Comparison of ENCODE assay signal across 11 cellular contexts in genomic region chr3:87225659-87226058, GRCh38. TPM values are rescaled to one million over a fixed set of nuclear protein-coding genes. Genes with fewer than 3 reads are reported as not detected.
DNase-seq lines count a peak whose midpoint lies in the region; ATAC-seq lines count a peak whose summit lies in the region.
"Had no signal": no experiment of that assay in that cellular context is flagged by ENCODE, and none has a peak within 500 bp of the region (broad histone marks: within the 10 kb centered on the region; RNA-seq: fewer than 3 reads in every experiment).

No MANE protein-coding gene starts in this region.

- H2AFZ ChIP-seq in neuronal stem cell (ENCODE audit: low read length), result peak overlapping the region; percentile 39

- no peak overlapping the region for H3K23ac ChIP-seq in neuronal stem cell (ENCODE audit: low read depth, low read length, poor library complexity)

- no peak overlapping the region for H2BK120ac ChIP-seq in neuronal stem cell (ENCODE audit: low read depth, low read length)

- no peaks in the 10 kb centered on the region for H3K9me3 ChIP-seq in neuronal stem cell (replicated peaks in 1 of 2; ENCODE audit: control insufficient read depth in 2 of 2, insufficient read depth in 1 of 2, low read depth in 1 of 2, low read length in 2 of 2)
- H3K9me3 ChIP-seq: gastroesophageal sphincter had no signal

- no CpG with 5 or more reads among the region's 5 CpGs for WGBS in neuronal stem cell (ENCODE audit: extremely low coverage in 2 of 2, insufficient read length in 2 of 2, insufficient replicate concordance in 1 of 2), 2 donors

- H3K4ac ChIP-seq in neuronal stem cell (ENCODE audit: low read length), result no peak overlapping the region

- ATAC-seq in HG03354 (IDR thresholded peaks at IDR 0.05; ENCODE audit: poor library complexity, severe bottlenecking, unreplicated experiment) (no peak), HG03442 (IDR thresholded peaks at IDR 0.05; ENCODE audit: unreplicated experiment) (no peak)
- ATAC-seq: activated CD4-positive, CD25-positive, alpha-beta regulatory T cell treated with anti-CD3 and anti-CD28 coated beads, Interleukin-2, amount 50 U/mL, for 24 hours; gastroesophageal sphincter had no signal

- H3K4me3 ChIP-seq in neuronal stem cell (ENCODE audit: low read length in 2 of 2), result no peak overlapping the region

- peaks cover 2% of the 10 kb centered on the region for H3K79me1 ChIP-seq in neuronal stem cell (ENCODE audit: low read depth, low read length)

- no peak overlapping the region for H3K14ac ChIP-seq in neuronal stem cell (ENCODE audit: low read length)

- no peak overlapping the region for H3K18ac ChIP-seq in neuronal stem cell (ENCODE audit: low read length)

- no peak overlapping the region for H2AK5ac ChIP-seq in neuronal stem cell (ENCODE audit: low read depth, low read length)

- no peak overlapping the region for H3K27ac ChIP-seq in neuronal stem cell (replicated peaks; ENCODE audit: low read length)
- H3K27ac ChIP-seq: KMS-11 had no signal

- no peaks in the 10 kb centered on the region for H3K36me3 ChIP-seq in neuronal stem cell (replicated peaks in 1 of 2; ENCODE audit: control insufficient read depth in 2 of 2, insufficient read depth in 2 of 2, low read length in 2 of 2)
- H3K36me3 ChIP-seq: gastroesophageal sphincter had no signal

- H3K27me3 ChIP-seq in neuronal stem cell (ENCODE audit: control insufficient read depth in 3 of 3, insufficient read depth in 3 of 3, low read depth in 1 of 3, low read length in 3 of 3), result peaks cover 0 to 41% (median 0%) of the 10 kb centered on the region in 3 experiments
- H3K27me3 ChIP-seq: gastroesophageal sphincter had no signal

- peak; percentile 0 for DNase-seq in NCI-H1694 treated with DMSO at 0.1 percent for 48 hours (lab: John Stamatoyannopoulos, UW)
- no peak for DNase-seq in NCI-H1694 (lab: John Stamatoyannopoulos, UW)
- DNase-seq in NCI-H146 (lab: John Stamatoyannopoulos, UW), result peak; percentile 62
- DNase-seq in cerebellar cortex (ENCODE audit: low spot score), result peak; percentile 46
- DNase-seq in neuronal stem cell (ENCODE audit: low spot score), result no peak
- DNase-seq in stimulated activated CD4-positive, alpha-beta T cell treated with anti-CD3 and anti-CD28 coated beads, Interleukin-12 subunit alpha, Interleukin-12 subunit beta, amount 100 ng/mL, for 4 hours, result no peak

- no peak overlapping the region for H3K9ac ChIP-seq in neuronal stem cell (ENCODE audit: low read depth, low read length, poor library complexity)
- H3K9ac ChIP-seq: KMS-11 had no signal

- no peak overlapping the region for H2BK5ac ChIP-seq in neuronal stem cell (ENCODE audit: low read length)

- H4K8ac ChIP-seq in neuronal stem cell (ENCODE audit: low read depth, low read length), result no peak overlapping the region

- no peak overlapping the region for H4K91ac ChIP-seq in neuronal stem cell (ENCODE audit: low read depth, low read length, poor library complexity)

- H3K4me2 ChIP-seq in neuronal stem cell (ENCODE audit: insufficient read depth, low read length, poor library complexity, severe bottlenecking), result no peak overlapping the region

- no peak overlapping the region for H2BK15ac ChIP-seq in neuronal stem cell (ENCODE audit: low read length)

- peaks cover 0 to 6% of the 10 kb centered on the region in 2 donors for H3K4me1 ChIP-seq in neuronal stem cell (ENCODE audit: control insufficient read depth in 2 of 2, insufficient read depth in 1 of 2, low read depth in 1 of 2, low read length in 2 of 2)

- no peak overlapping the region for H2BK12ac ChIP-seq in neuronal stem cell (ENCODE audit: low read length)

RNA-seq across cellular contexts. Expression of gene CHMP2B, which starts 1.4 kb away (rescaled TPM):
- 47.5 TPM for polyA plus RNA-seq in neuronal stem cell (2013, experiment 1 of 2)
- polyA plus RNA-seq in neuronal stem cell (2013, experiment 2 of 2), result 50.5 TPM

RNA-seq across cellular contexts. Expression of gene POU1F1, which starts 50.7 kb away (rescaled TPM):
- not detected for polyA plus RNA-seq in neuronal stem cell (2013, experiment 1 of 2)
- polyA plus RNA-seq in neuronal stem cell (2013, experiment 2 of 2), result not detected

Comparison
In these comparisons a context has a peak if more than half of its experiments do, and no peak if none do; other contexts are left out.
1. DNase-seq: peak in NCI-H1694 treated with DMSO at 0.1 percent for 48 hours (single experiment), NCI-H146 (single experiment) and cerebellar cortex (single experiment); none in NCI-H1694 (single experiment), neuronal stem cell (single experiment) and stimulated activated CD4-positive, alpha-beta T cell treated with anti-CD3 and anti-CD28 coated beads, Interleukin-12 subunit alpha, Interleukin-12 subunit beta, amount 100 ng/mL, for 4 hours (single experiment).